In the genomic region with DNA sequence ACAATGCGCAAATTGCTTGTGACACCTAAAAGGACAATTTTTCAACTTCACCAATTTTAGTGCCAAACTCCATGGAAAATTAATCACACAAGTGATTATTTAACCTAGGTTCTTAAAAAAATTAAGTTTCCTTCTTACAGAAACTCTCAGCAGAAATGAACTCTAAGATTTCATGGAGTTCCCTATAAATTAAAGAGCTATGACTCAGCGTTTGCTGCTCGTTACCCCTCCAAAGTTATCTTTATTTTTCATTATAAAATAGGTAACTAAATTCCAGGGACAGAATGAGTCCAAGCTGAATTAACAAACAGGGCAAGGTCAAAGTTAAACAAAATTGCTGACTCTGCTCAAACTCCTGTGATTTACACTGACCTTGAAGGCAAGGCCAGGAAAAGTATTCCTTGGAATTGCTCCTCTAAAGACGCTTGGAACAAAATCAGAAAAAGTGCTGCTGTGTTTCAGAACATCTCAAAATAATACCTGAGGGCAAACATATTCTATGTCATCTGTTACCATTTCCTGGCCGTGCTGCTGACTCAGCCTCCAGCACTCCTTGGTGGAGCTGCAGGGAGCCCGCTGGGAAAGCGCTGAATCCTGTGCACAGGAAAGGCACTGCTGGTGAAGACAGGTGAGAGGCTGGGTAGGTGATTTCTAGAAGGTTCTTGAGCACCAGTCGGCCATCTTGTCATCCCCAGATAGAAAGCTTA, we compare ENCODE assay signal across 11 cellular contexts. TPM values are rescaled to one million over a fixed set of nuclear protein-coding genes. Genes with fewer than 3 reads are reported as not detected.
DNase-seq lines count a peak whose midpoint lies in the region; ATAC-seq and TF ChIP-seq lines count a peak whose summit lies in the region.
"Had no signal": no experiment of that assay in that cellular context is flagged by ENCODE, and none has a peak within 500 bp of the region (broad histone marks: within the 10 kb centered on the region; RNA-seq: fewer than 3 reads in every experiment).

No MANE protein-coding gene starts in this region.

- no peaks in the 10 kb centered on the region for H3K36me3 ChIP-seq in mesendoderm (ENCODE audit: control insufficient read depth, insufficient read depth, low read length)
- H3K36me3 ChIP-seq: cardiac muscle cell had no signal

- H3K4me3 Mint-ChIP-seq in brain = peak overlapping the region in 1 of 5 experiments; percentile 62
- H3K4me3 Mint-ChIP-seq in stimulated activated naive CD8-positive, alpha-beta T cell treated with anti-CD3 and anti-CD28 coated beads, Interleukin-15, amount 100 ng/mL, for 72 hours = no peak overlapping the region
- H3K4me3 Mint-ChIP-seq in endothelial cell (ENCODE audit: unreplicated experiment) = no peak overlapping the region
- H3K4me3 Mint-ChIP-seq: activated CD4-positive, alpha-beta T cell treated with anti-CD3 and anti-CD28 coated beads, Interleukin-2, amount 10 ng/mL, durations not matched to agents 7 days and 5 days had no signal

- TF ChIP-seq CTCF in brain (conservative IDR thresholded peaks at IDR 0.05) (no peak), endothelial cell (IDR thresholded peaks at IDR 0.05; ENCODE audit: unreplicated experiment) (no peak)

- H2BK120ac ChIP-seq in mesendoderm (ENCODE audit: low read depth, low read length) = no peak overlapping the region

- H3K27ac Mint-ChIP-seq in brain (peak overlapping the region in 3 of 5 experiments; percentile 6 to 49 (median 7)), endothelial cell (ENCODE audit: unreplicated experiment) (no peak overlapping the region)
- H3K27ac Mint-ChIP-seq in stimulated activated naive CD8-positive, alpha-beta T cell treated with anti-CD3 and anti-CD28 coated beads, Interleukin-15, amount 100 ng/mL, for 72 hours = no peak overlapping the region
- H3K27ac Mint-ChIP-seq: activated CD4-positive, alpha-beta T cell treated with anti-CD3 and anti-CD28 coated beads, Interleukin-2, amount 10 ng/mL, durations not matched to agents 7 days and 5 days had no signal

- H3K56ac ChIP-seq in mesendoderm (ENCODE audit: low read length) = no peak overlapping the region

- peaks cover 2% of the 10 kb centered on the region for H3K4me1 ChIP-seq in mesendoderm (ENCODE audit: control insufficient read depth, low read depth, low read length)

- H4K5ac ChIP-seq in mesendoderm (ENCODE audit: low read length) = no peak overlapping the region

- H3K18ac ChIP-seq in mesendoderm (ENCODE audit: low read length) = no peak overlapping the region

- H4K8ac ChIP-seq in mesendoderm (ENCODE audit: low read depth, low read length) = no peak overlapping the region

- H2BK5ac ChIP-seq in mesendoderm (ENCODE audit: low read length) = no peak overlapping the region

- H3K9me3 Mint-ChIP-seq in brain (no peaks in the 10 kb centered on the region), endothelial cell (ENCODE audit: unreplicated experiment) (no peaks in the 10 kb centered on the region)
- no peaks in the 10 kb centered on the region for H3K9me3 Mint-ChIP-seq in stimulated activated naive CD8-positive, alpha-beta T cell treated with anti-CD3 and anti-CD28 coated beads, Interleukin-15, amount 100 ng/mL, for 72 hours
- H3K9me3 Mint-ChIP-seq: activated CD4-positive, alpha-beta T cell treated with anti-CD3 and anti-CD28 coated beads, Interleukin-2, amount 10 ng/mL, durations not matched to agents 7 days and 5 days had no signal

- no peak overlapping the region for H3K4ac ChIP-seq in mesendoderm (ENCODE audit: low read depth, low read length)

- no peak overlapping the region for H3K9ac ChIP-seq in mesendoderm (ENCODE audit: low read length)

- H3K36me3 Mint-ChIP-seq in brain (peaks cover 4% of the 10 kb centered on the region), endothelial cell (ENCODE audit: low read depth, unreplicated experiment) (no peaks in the 10 kb centered on the region)

- no peak overlapping the region for H3K4me3 ChIP-seq in mesendoderm (ENCODE audit: low read length)
- H3K4me3 ChIP-seq: cardiac muscle cell, skin epidermis had no signal

- H3K79me1 ChIP-seq in mesendoderm (ENCODE audit: low read length) = no peaks in the 10 kb centered on the region

- no peak overlapping the region for H2AK5ac ChIP-seq in mesendoderm (ENCODE audit: low read length)

- WGBS in mesendoderm (ENCODE audit: extremely low coverage, insufficient coverage, low lambda C conversion rate) = no CpG with 5 or more reads among the region's 8 CpGs

- no peak overlapping the region for H3K27ac ChIP-seq in mesendoderm (ENCODE audit: low read depth, low read length)
- H3K27ac ChIP-seq: cardiac muscle cell, skin epidermis had no signal

- peaks cover 11% of the 10 kb centered on the region for H3K27me3 Mint-ChIP-seq in brain
- H3K27me3 Mint-ChIP-seq in stimulated activated naive CD8-positive, alpha-beta T cell treated with anti-CD3 and anti-CD28 coated beads, Interleukin-15, amount 100 ng/mL, for 72 hours = peaks cover 47% of the 10 kb centered on the region
- peaks cover 9% of the 10 kb centered on the region for H3K27me3 Mint-ChIP-seq in endothelial cell (ENCODE audit: unreplicated experiment)

- H3K4me2 ChIP-seq in mesendoderm (ENCODE audit: low read length) = no peak overlapping the region

- ATAC-seq in stimulated activated naive CD8-positive, alpha-beta T cell treated with anti-CD3 and anti-CD28 coated beads, Interleukin-15, amount 100 ng/mL, for 72 hours = no peak
- ATAC-seq in HG03039 (IDR thresholded peaks at IDR 0.05; ENCODE audit: unreplicated experiment) = no peak

- no peak overlapping the region for H3K23ac ChIP-seq in mesendoderm (ENCODE audit: low read length)

- DNase-seq in DMS153 treated with DMSO at 0.1 percent for 48 hours (lab: John Stamatoyannopoulos, UW; ENCODE audit: unreplicated experiment) (peak; percentile 32), LoVo (ENCODE audit: low spot score) (peak; percentile 81), mesendoderm (peak; percentile 71), NCI-H1436 (lab: John Stamatoyannopoulos, UW) (no peak), endothelial cell (ENCODE audit: low spot score) (no peak)
- DNase-seq in stimulated activated naive CD8-positive, alpha-beta T cell treated with anti-CD3 and anti-CD28 coated beads, Interleukin-15, amount 100 ng/mL, for 72 hours = no peak
- DNase-seq: activated CD4-positive, alpha-beta T cell treated with anti-CD3 and anti-CD28 coated beads, Interleukin-2, amount 10 ng/mL, durations not matched to agents 7 days and 5 days had no signal

- H2BK15ac ChIP-seq in mesendoderm (replicated peaks; ENCODE audit: low read depth) = no peak overlapping the region

- no peaks in the 10 kb centered on the region for H3K27me3 ChIP-seq in mesendoderm (ENCODE audit: insufficient read depth, low read length, poor library complexity)

- H3K79me2 ChIP-seq in mesendoderm (ENCODE audit: control insufficient read depth, insufficient read depth, low read length) = no peaks in the 10 kb centered on the region

- H3K4me1 Mint-ChIP-seq in brain = peaks cover 36% of the 10 kb centered on the region
- peaks cover 12% of the 10 kb centered on the region for H3K4me1 Mint-ChIP-seq in stimulated activated naive CD8-positive, alpha-beta T cell treated with anti-CD3 and anti-CD28 coated beads, Interleukin-15, amount 100 ng/mL, for 72 hours
- H3K4me1 Mint-ChIP-seq in endothelial cell (ENCODE audit: unreplicated experiment) = peaks cover 12% of the 10 kb centered on the region

RNA-seq across cellular contexts. Expression of a gene that starts 2.5 kb away (rescaled TPM):
- polyA plus RNA-seq in brain (ENCODE audit: insufficient read depth, low read depth, low replicate concordance) = 86.0 TPM
- polyA plus RNA-seq in mesendoderm (2013, experiment 1 of 2) = 9.7 TPM
- 10.1 TPM for polyA plus RNA-seq in mesendoderm (2013, experiment 2 of 2)
- 13.1 TPM for total RNA-seq in endothelial cell (ENCODE audit: unreplicated experiment)

RNA-seq across cellular contexts. Expression of a gene that starts 43.3 kb away (rescaled TPM):
- polyA plus RNA-seq in brain (ENCODE audit: insufficient read depth, low read depth, low replicate concordance) = 160 TPM
- 33.4 TPM for polyA plus RNA-seq in mesendoderm (2013, experiment 1 of 2)
- 31.1 TPM for polyA plus RNA-seq in mesendoderm (2013, experiment 2 of 2)
- 162 TPM for total RNA-seq in endothelial cell (ENCODE audit: unreplicated experiment)

Comparison
In these comparisons a context has a peak if more than half of its experiments do, and no peak if none do; other contexts are left out.
1. DNase-seq: peak in DMS153 treated with DMSO at 0.1 percent for 48 hours (single experiment), LoVo (single experiment) and mesendoderm (single experiment); none in stimulated activated naive CD8-positive, alpha-beta T cell treated with anti-CD3 and anti-CD28 coated beads, Interleukin-15, amount 100 ng/mL, for 72 hours (0 of 2), NCI-H1436 (single experiment) and endothelial cell (single experiment).
2. H3K27ac Mint-ChIP-seq: peak in brain (3 of 5); none in stimulated activated naive CD8-positive, alpha-beta T cell treated with anti-CD3 and anti-CD28 coated beads, Interleukin-15, amount 100 ng/mL, for 72 hours (0 of 2) and endothelial cell (single experiment).